ENCODE assay signal across 7 cellular contexts in the genomic region with DNA sequence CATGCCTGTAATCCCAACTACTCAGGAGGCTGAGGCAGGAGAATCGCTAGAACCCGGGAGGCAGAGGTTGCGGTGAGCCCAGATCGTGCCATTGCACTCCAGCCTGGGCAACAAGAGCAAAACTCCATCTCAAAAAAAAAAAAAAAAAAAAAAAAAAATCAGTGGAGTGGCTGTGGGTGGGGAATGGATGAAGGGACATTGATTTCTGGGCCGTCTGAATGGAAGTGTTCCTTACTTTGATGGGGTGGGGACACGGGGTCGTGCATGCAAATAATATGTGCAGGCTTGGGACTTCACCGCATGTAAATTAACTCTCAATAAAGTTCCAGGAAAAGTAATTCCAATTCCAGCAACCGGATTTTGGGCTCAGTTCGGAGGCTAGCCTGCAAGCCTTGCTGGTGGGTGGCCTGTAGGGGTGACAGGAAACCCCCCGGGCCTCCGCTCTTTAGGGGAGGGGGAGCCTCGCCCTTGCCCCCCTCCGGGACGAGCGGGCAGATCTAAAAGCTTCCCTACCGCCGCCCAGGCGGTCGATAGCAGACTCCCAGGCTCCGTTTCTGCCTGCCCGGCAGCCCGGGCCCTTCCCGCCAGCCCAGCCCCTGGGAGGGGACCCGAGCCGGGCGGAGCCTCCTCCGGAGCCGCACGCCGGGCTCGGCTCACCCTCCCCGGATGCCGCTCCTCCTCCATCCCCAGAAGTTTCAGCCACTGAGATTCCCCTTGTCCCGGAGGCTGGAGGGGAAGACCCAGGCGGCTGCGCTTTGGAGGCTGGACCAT. TPM values are rescaled to one million over a fixed set of nuclear protein-coding genes. Genes with fewer than 3 reads are reported as not detected.
DNase-seq lines count a peak whose midpoint lies in the region; ATAC-seq and TF ChIP-seq lines count a peak whose summit lies in the region.

No MANE protein-coding gene starts in this region.

- H3K4me3 ChIP-seq in GM23248 (peak overlapping the region; percentile 41), right atrium auricular region (peak overlapping the region; percentile 11 to 45)

- peak overlapping the region; percentile 54 for H3K4me2 ChIP-seq in GM23248 (ENCODE audit: unreplicated experiment)

- H3K9me3 ChIP-seq in GM23248 (ENCODE audit: low read depth) (no peaks in the 10 kb centered on the region), right atrium auricular region (no peaks in the 10 kb centered on the region)

- POLR2A ChIA-PET in activated CD4-positive, alpha-beta memory T cell treated with anti-CD3 and anti-CD28 coated beads for 36 hours (lab: Charles Lee): no interaction called here

- H3K4me1 Mint-ChIP-seq in activated CD4-positive, alpha-beta memory T cell treated with anti-CD3 and anti-CD28 coated beads for 36 hours (ENCODE audit: low read depth): peaks cover 9% of the 10 kb centered on the region

- no peak overlapping the region for H3K27ac Mint-ChIP-seq in activated CD4-positive, alpha-beta memory T cell treated with anti-CD3 and anti-CD28 coated beads for 36 hours

- CTCF ChIA-PET in activated CD4-positive, alpha-beta memory T cell treated with anti-CD3 and anti-CD28 coated beads for 36 hours (lab: Charles Lee): no interaction called here

- H3K27me3 ChIP-seq in GM23248 (replicated peaks; ENCODE audit: insufficient read depth) (no peaks in the 10 kb centered on the region), right atrium auricular region (no peaks in the 10 kb centered on the region)

- H4K20me1 ChIP-seq in GM23248 (ENCODE audit: insufficient read depth): no peaks in the 10 kb centered on the region

- intact Hi-C loops in activated CD4-positive, alpha-beta memory T cell treated with anti-CD3 and anti-CD28 coated beads for 36 hours (cut with micrococcal nuclease): loop anchor here (10.0 kb wide), 1 partner anchor 48 kb away; no protein-coding TSS in a partner anchor

- ATAC-seq in GM18868 (IDR thresholded peaks at IDR 0.05; ENCODE audit: unreplicated experiment): no peak
- no peak for ATAC-seq in HG02840 (IDR thresholded peaks at IDR 0.05; ENCODE audit: low FRiP score, unreplicated experiment)

- H3K36me3 ChIP-seq in GM23248 (ENCODE audit: low read depth) (no peaks in the 10 kb centered on the region), right atrium auricular region (no peaks in the 10 kb centered on the region)

- DNase-seq in GM23248 (peak; percentile 36), right atrium auricular region (ENCODE audit: low spot score) (no peak), NCI-H187 treated with DMSO at 0.1 percent for 48 hours (lab: John Stamatoyannopoulos, UW) (no peak)
- peak; percentile 33 for DNase-seq in activated CD4-positive, alpha-beta memory T cell treated with anti-CD3 and anti-CD28 coated beads for 36 hours
- DNase-seq in stimulated activated CD8-positive, alpha-beta memory T cell treated with anti-CD3 and anti-CD28 coated beads, Interleukin-4, amount 100 ng/mL, for 48 hours: peak; percentile 45

- no peaks in the 10 kb centered on the region for H3K9me2 ChIP-seq in GM23248 (ENCODE audit: insufficient read depth)

- H3K4me3 Mint-ChIP-seq in activated CD4-positive, alpha-beta memory T cell treated with anti-CD3 and anti-CD28 coated beads for 36 hours: peak overlapping the region; percentile 37

- H2AFZ ChIP-seq in GM23248: peak overlapping the region; percentile 70

- H3K79me2 ChIP-seq in GM23248 (ENCODE audit: insufficient read depth): no peaks in the 10 kb centered on the region

- H3K27ac ChIP-seq in GM23248 (no peak overlapping the region), right atrium auricular region (no peak overlapping the region)

- peaks cover 5% of the 10 kb centered on the region; the same call in 1 of the 2 replicates for H3F3A ChIP-seq in GM23248 (ENCODE audit: insufficient read depth)

- WGBS in GM23248 (ENCODE audit: low coverage in 1 of 2, low lambda C conversion rate in 2 of 2, missing lambda C conversion rate in 2 of 2), 2 experiments: 21 to 24% methylated on average over 28 to 37 of the region's 37 CpGs

- TF ChIP-seq CTCF in right atrium auricular region (IDR thresholded peaks at IDR 0.05): no peak

- no peak overlapping the region for H3K9ac ChIP-seq in GM23248

- H3K4me1 ChIP-seq in GM23248 (ENCODE audit: insufficient read depth) (no peaks in the 10 kb centered on the region), right atrium auricular region (peaks cover 0 to 5% of the 10 kb centered on the region in 2 donors)

- in situ Hi-C loops in GM23248 (cut with MboI): loop anchor here (25.0 kb wide), 1 partner anchor 446 kb away; the partner anchor contains the start of gene NANOS3

- peaks cover 2% of the 10 kb centered on the region for H3K9me3 Mint-ChIP-seq in activated CD4-positive, alpha-beta memory T cell treated with anti-CD3 and anti-CD28 coated beads for 36 hours

- H3K36me3 Mint-ChIP-seq in activated CD4-positive, alpha-beta memory T cell treated with anti-CD3 and anti-CD28 coated beads for 36 hours: no peaks in the 10 kb centered on the region

- no peaks in the 10 kb centered on the region for H3K27me3 Mint-ChIP-seq in activated CD4-positive, alpha-beta memory T cell treated with anti-CD3 and anti-CD28 coated beads for 36 hours

RNA-seq across cellular contexts. Expression of gene ADGRE5, which starts 48.0 kb away (rescaled TPM):
- total RNA-seq in GM23248 (2014; rRNA removed; shearing (Covaris generic)): 28.5 and 56.6 TPM in 2 replicates
- 56.6 and 58.4 TPM in 2 replicates for polyA plus RNA-seq in GM23248 (2016; fragmentation: Nextera tagmentation; extraction: Ambion mirVana)
- 100 to 1,000 TPM; 202 to 206 TPM for total RNA-seq in activated CD4-positive, alpha-beta memory T cell treated with anti-CD3 and anti-CD28 coated beads for 36 hours
- 10 to 100 TPM; 33.9 to 37.3 TPM for total RNA-seq in right atrium auricular region

Comparison
In these comparisons a context has a peak if more than half of its experiments do, and no peak if none do; other contexts are left out.
1. DNase-seq: peak in GM23248 (single experiment), activated CD4-positive, alpha-beta memory T cell treated with anti-CD3 and anti-CD28 coated beads for 36 hours (single experiment) and stimulated activated CD8-positive, alpha-beta memory T cell treated with anti-CD3 and anti-CD28 coated beads, Interleukin-4, amount 100 ng/mL, for 48 hours (single experiment); none in right atrium auricular region (single experiment) and NCI-H187 treated with DMSO at 0.1 percent for 48 hours (single experiment).